Comparison of ENCODE assay signal across 1 cellular context in the genomic region with DNA sequence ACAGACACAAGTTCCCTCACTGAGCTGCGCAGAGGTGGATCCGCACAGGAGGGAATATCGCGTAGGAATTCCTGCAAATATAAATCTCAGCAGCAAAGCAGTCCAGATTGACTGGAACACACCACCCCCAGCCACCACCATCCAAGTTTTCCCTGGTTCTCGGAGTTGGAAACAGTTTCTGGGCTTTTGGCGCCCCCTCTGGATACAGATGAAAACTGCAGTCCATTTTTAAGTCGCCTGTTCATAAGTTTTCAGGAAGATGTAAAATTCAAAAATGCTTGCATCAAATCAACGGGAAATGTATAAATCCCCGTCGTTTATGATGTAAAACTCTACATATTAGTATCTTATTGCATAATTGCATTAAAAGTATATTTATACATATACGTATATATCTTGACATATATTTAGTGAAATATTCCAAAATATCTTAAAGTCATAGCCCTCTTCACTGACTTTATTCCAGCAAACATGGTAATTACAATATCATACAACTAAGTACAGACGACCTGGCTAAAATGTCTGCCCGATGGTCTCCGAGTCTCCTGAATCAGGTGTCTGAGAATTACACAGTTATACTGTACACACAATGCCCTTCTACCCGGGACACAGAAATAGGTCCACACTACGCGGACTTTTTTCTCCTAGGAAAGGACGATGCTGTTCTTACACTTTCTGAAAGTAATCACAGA.
TF ChIP-seq lines count a peak whose summit lies in the region.

No MANE protein-coding gene starts in this region.

TF ChIP-seq in HCT116, 20 proteins besides CTCF, POLR2A, EP300 and RAD21 (continued from another document):
- TF ChIP-seq, protein P1, sequence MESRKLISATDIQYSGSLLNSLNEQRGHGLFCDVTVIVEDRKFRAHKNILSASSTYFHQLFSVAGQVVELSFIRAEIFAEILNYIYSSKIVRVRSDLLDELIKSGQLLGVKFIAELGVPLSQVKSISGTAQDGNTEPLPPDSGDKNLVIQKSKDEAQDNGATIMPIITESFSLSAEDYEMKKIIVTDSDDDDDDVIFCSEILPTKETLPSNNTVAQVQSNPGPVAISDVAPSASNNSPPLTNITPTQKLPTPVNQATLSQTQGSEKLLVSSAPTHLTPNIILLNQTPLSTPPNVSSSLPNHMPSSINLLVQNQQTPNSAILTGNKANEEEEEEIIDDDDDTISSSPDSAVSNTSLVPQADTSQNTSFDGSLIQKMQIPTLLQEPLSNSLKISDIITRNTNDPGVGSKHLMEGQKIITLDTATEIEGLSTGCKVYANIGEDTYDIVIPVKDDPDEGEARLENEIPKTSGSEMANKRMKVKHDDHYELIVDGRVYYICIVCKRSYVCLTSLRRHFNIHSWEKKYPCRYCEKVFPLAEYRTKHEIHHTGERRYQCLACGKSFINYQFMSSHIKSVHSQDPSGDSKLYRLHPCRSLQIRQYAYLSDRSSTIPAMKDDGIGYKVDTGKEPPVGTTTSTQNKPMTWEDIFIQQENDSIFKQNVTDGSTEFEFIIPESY (IDR thresholded peaks at IDR 0.05; ENCODE audit: extremely low read depth, insufficient replicate concordance, low read length): no peak
- no peak for TF ChIP-seq FOSL1 (IDR thresholded peaks at IDR 0.05; ENCODE audit: low read depth)
- no peak for TF ChIP-seq CEBPB (IDR thresholded peaks at IDR 0.05; ENCODE audit: low read depth)
- no peak for TF ChIP-seq CBX3 (IDR thresholded peaks at IDR 0.05; ENCODE audit: low read depth)
- TF ChIP-seq JUND (IDR thresholded peaks at IDR 0.05): no peak
- TF ChIP-seq SIN3A (IDR thresholded peaks at IDR 0.05; ENCODE audit: low read depth): no peak
- no peak for TF ChIP-seq SP1 (IDR thresholded peaks at IDR 0.05; ENCODE audit: low read depth)
- no peak for TF ChIP-seq TCF7L2 (IDR thresholded peaks at IDR 0.05; ENCODE audit: borderline replicate concordance, extremely low read depth, insufficient read depth, insufficient read length)
- TF ChIP-seq ZNF274 (IDR thresholded peaks at IDR 0.05; ENCODE audit: low read depth, low read length): no peak
- TF ChIP-seq SRF (IDR thresholded peaks at IDR 0.05; ENCODE audit: low read depth): no peak
- TF ChIP-seq, protein P2, sequence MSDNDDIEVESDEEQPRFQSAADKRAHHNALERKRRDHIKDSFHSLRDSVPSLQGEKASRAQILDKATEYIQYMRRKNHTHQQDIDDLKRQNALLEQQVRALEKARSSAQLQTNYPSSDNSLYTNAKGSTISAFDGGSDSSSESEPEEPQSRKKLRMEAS (IDR thresholded peaks at IDR 0.05): no peak
- TF ChIP-seq EZH2 (IDR thresholded peaks at IDR 0.05): no peak
- TF ChIP-seq ZFX (IDR thresholded peaks at IDR 0.05): no peak
- TF ChIP-seq ELF1 (IDR thresholded peaks at IDR 0.05; ENCODE audit: borderline replicate concordance, low read depth): no peak
- TF ChIP-seq YY1 (IDR thresholded peaks at IDR 0.05; ENCODE audit: extremely low read depth, insufficient replicate concordance, low read depth, low read length): no peak
- TF ChIP-seq, protein P3, sequence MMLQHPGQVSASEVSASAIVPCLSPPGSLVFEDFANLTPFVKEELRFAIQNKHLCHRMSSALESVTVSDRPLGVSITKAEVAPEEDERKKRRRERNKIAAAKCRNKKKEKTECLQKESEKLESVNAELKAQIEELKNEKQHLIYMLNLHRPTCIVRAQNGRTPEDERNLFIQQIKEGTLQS (IDR thresholded peaks at IDR 0.05): no peak
- TF ChIP-seq EGR1 (IDR thresholded peaks at IDR 0.05; ENCODE audit: low read depth): no peak; the same call in 1 of the 2 replicates
TF ChIP-seq in HCT116: peak in this region for 0.
